8 cellular contexts compared by ENCODE assay signal in genomic region chr15:21730427-21731405, GRCh38.
DNase-seq lines count a peak whose midpoint lies in the region; ATAC-seq and TF ChIP-seq lines count a peak whose summit lies in the region.
"Not testable (repeated sequence)": the region's sequence is repeated elsewhere in the genome, so short reads cannot be mapped to it uniquely, and the experiment has no call there.

No MANE protein-coding gene starts in this region.

- H3K27me3 ChIP-seq in DND-41 (ENCODE audit: insufficient read depth, low read length, poor library complexity); naive thymus-derived CD4-positive, alpha-beta T cell (ENCODE audit: control insufficient read depth in 2 of 2, insufficient read depth in 2 of 2, low read length in 2 of 2): not testable (repeated sequence)

- H3K27ac ChIP-seq in DND-41 (ENCODE audit: low read length); naive thymus-derived CD4-positive, alpha-beta T cell (ENCODE audit: low read depth, low read length): not testable (repeated sequence)

- H3K36me3 Mint-ChIP-seq in central memory CD8-positive, alpha-beta T cell (ENCODE audit: insufficient read depth); naive thymus-derived CD4-positive, alpha-beta T cell: not testable (repeated sequence)

- not testable (repeated sequence) for H3K4me2 ChIP-seq in DND-41 (ENCODE audit: insufficient read depth, low read length)

- ATAC-seq in DND-41 (ENCODE audit: insufficient read depth, low read depth) (peak; percentile 75), GM19035 (IDR thresholded peaks at IDR 0.05; ENCODE audit: unreplicated experiment) (peak; percentile 71), GM21515 (IDR thresholded peaks at IDR 0.05; ENCODE audit: unreplicated experiment) (peak; percentile 66), HG02798 (IDR thresholded peaks at IDR 0.05; ENCODE audit: poor library complexity, unreplicated experiment) (peak; percentile 77), HG03108 (IDR thresholded peaks at IDR 0.05; ENCODE audit: unreplicated experiment) (peak; percentile 74), HG03571 (IDR thresholded peaks at IDR 0.05; ENCODE audit: unreplicated experiment) (peak; percentile 70)
- ATAC-seq in central memory CD8-positive, alpha-beta T cell (replicated peaks; ENCODE audit: extremely low read depth, poor library complexity, severe bottlenecking): peak; percentile 80
- peak; percentile 95 for ATAC-seq in naive thymus-derived CD4-positive, alpha-beta T cell

- not testable (repeated sequence) for H3K9ac ChIP-seq in DND-41 (ENCODE audit: low read depth, low read length)

- not testable (repeated sequence) for H3K79me2 ChIP-seq in DND-41 (ENCODE audit: insufficient read depth, low read length)

- H3K4me3 ChIP-seq in DND-41 (ENCODE audit: low read depth in 1 of 2, low read length in 2 of 2); naive thymus-derived CD4-positive, alpha-beta T cell (ENCODE audit: low read length): not testable (repeated sequence)

- CTCF ChIA-PET in naive thymus-derived CD4-positive, alpha-beta T cell (lab: Charles Lee): not testable (repeated sequence)

- not testable (repeated sequence) for H4K20me1 ChIP-seq in DND-41 (ENCODE audit: insufficient read depth, low read length)

- H3K9me3 ChIP-seq in DND-41 (ENCODE audit: insufficient read depth, low read length, severe bottlenecking); naive thymus-derived CD4-positive, alpha-beta T cell (ENCODE audit: control insufficient read depth in 2 of 3, low read length in 3 of 3): not testable (repeated sequence)

- H3K4me3 Mint-ChIP-seq in central memory CD8-positive, alpha-beta T cell; naive thymus-derived CD4-positive, alpha-beta T cell: not testable (repeated sequence)

- POLR2A ChIA-PET in naive thymus-derived CD4-positive, alpha-beta T cell (lab: Charles Lee): not testable (repeated sequence)

- H3K9me3 Mint-ChIP-seq in central memory CD8-positive, alpha-beta T cell; naive thymus-derived CD4-positive, alpha-beta T cell: not testable (repeated sequence)

- TF ChIP-seq CTCF in DND-41 (IDR thresholded peaks at IDR 0.05; ENCODE audit: borderline replicate concordance, extremely low read depth, low read length, poor library complexity, severe bottlenecking): not testable (repeated sequence)

- H2AFZ ChIP-seq in DND-41 (ENCODE audit: low read depth, low read length): not testable (repeated sequence)

- H3K27ac Mint-ChIP-seq in central memory CD8-positive, alpha-beta T cell (ENCODE audit: low read depth); naive thymus-derived CD4-positive, alpha-beta T cell: not testable (repeated sequence)

- intact Hi-C loops in naive thymus-derived CD4-positive, alpha-beta T cell (cut with micrococcal nuclease): not testable (repeated sequence)

- not testable (repeated sequence) for H3K27me3 Mint-ChIP-seq in central memory CD8-positive, alpha-beta T cell; naive thymus-derived CD4-positive, alpha-beta T cell

- not testable (repeated sequence) for H3K4me1 Mint-ChIP-seq in central memory CD8-positive, alpha-beta T cell; naive thymus-derived CD4-positive, alpha-beta T cell

- not testable (repeated sequence) for DNase-seq in DND-41; central memory CD8-positive, alpha-beta T cell (ENCODE audit: low spot score in 2 of 2); naive thymus-derived CD4-positive, alpha-beta T cell

- not testable (repeated sequence) for H3K36me3 ChIP-seq in DND-41 (ENCODE audit: insufficient read depth, low read length); naive thymus-derived CD4-positive, alpha-beta T cell (ENCODE audit: control insufficient read depth in 2 of 3, insufficient read depth in 3 of 3, low read length in 3 of 3)

- H3K4me1 ChIP-seq in DND-41 (ENCODE audit: insufficient read depth, low read length); naive thymus-derived CD4-positive, alpha-beta T cell (ENCODE audit: control insufficient read depth in 2 of 2, insufficient read depth in 2 of 2, low read length in 2 of 2): not testable (repeated sequence)
